Comparison of ENCODE assay signal across 8 cellular contexts in genomic region chr19:15379996-15380647, GRCh38. TPM values are rescaled to one million over a fixed set of nuclear protein-coding genes. Genes with fewer than 3 reads are reported as not detected.
DNase-seq lines count a peak whose midpoint lies in the region; ATAC-seq and TF ChIP-seq lines count a peak whose summit lies in the region.

No MANE protein-coding gene starts in this region.

- H3K27me3 ChIP-seq in lower lobe of right lung (ENCODE audit: low read depth) (no peaks in the 10 kb centered on the region), tibial nerve (no peaks in the 10 kb centered on the region)

- DNase-seq in EH (ENCODE audit: low read depth) (peak; percentile 57), lower lobe of right lung (no peak), tibial nerve (ENCODE audit: low spot score in 2 of 2) (no peak), GM03348 (ENCODE audit: low spot score) (no peak)

- TF ChIP-seq EP300 in tibial nerve (IDR thresholded peaks at IDR 0.05): no peak

- ATAC-seq in GM19452 (IDR thresholded peaks at IDR 0.05; ENCODE audit: unreplicated experiment) (peak; percentile 18), HG03460 (IDR thresholded peaks at IDR 0.05; ENCODE audit: unreplicated experiment) (peak; percentile 21), lower lobe of right lung (peak; percentile 25 to 40)

- H3K36me3 ChIP-seq in lower lobe of right lung (no peaks in the 10 kb centered on the region), tibial nerve (no peaks in the 10 kb centered on the region)

- WGBS in tibial nerve, 2 donors: 2 to 4% methylated on average over 12 to 23 of the region's 56 CpGs

- TF ChIP-seq CTCF in lower lobe of right lung (IDR thresholded peaks at IDR 0.05): no peak
- TF ChIP-seq CTCF in tibial nerve (IDR thresholded peaks at IDR 0.05): no peak

- intact Hi-C loops in lower lobe of right lung (cut with DNase I): no loop called here

- H3K4me1 ChIP-seq in lower lobe of right lung: peaks cover 30% of the 10 kb centered on the region
- H3K4me1 ChIP-seq in tibial nerve: peaks cover 0 to 42% (median 29%) of the 10 kb centered on the region in 4 donors

- TF ChIP-seq POLR2A in tibial nerve (IDR thresholded peaks at IDR 0.05): no peak

- peak overlapping the region; percentile 91 for H3K4me3 ChIP-seq in lower lobe of right lung
- H3K4me3 ChIP-seq in tibial nerve: peak overlapping the region; percentile 53 to 96 (median 84)

- no peaks in the 10 kb centered on the region for H3K9me3 ChIP-seq in lower lobe of right lung
- H3K9me3 ChIP-seq in tibial nerve: no peaks in the 10 kb centered on the region

- peak overlapping the region; percentile 63 for H3K27ac ChIP-seq in cingulate gyrus (ENCODE audit: low read depth, low read length)
- H3K27ac ChIP-seq in lower lobe of right lung: peak overlapping the region; percentile 99
- H3K27ac ChIP-seq in tibial nerve: peak overlapping the region; percentile 86 to 98 (median 97)

TF ChIP-seq in PFSK-1, 5 proteins besides CTCF, POLR2A, EP300 and RAD21:
- TF ChIP-seq SIN3A (IDR thresholded peaks at IDR 0.05; ENCODE audit: borderline replicate concordance, insufficient read depth, low read length) (peak; percentile 50; the same call in 1 of the 2 replicates), TAF1 (IDR thresholded peaks at IDR 0.05; ENCODE audit: borderline replicate concordance, insufficient read depth, low read length) (no peak), REST (IDR thresholded peaks at IDR 0.05; ENCODE audit: insufficient read depth in 1 of 2, low read depth in 2 of 2, low read length in 2 of 2) (no peak), FOXP2 (optimal IDR thresholded peaks at IDR 0.05; ENCODE audit: borderline replicate concordance, extremely low read depth, extremely low read length, insufficient read depth) (no peak)

RNA-seq across cellular contexts. Expression of gene AKAP8, which starts 0.5 kb away (rescaled TPM):
- polyA plus RNA-seq in PFSK-1 (2012; ENCODE audit: insufficient read length, low read depth): 53.6 TPM
- total RNA-seq in lower lobe of right lung (37.2 TPM), tibial nerve (10 to 100 TPM; 26.4 to 58.5 (median 55.9) TPM)

RNA-seq across cellular contexts. Expression of gene AKAP8L, which starts 38.7 kb away (rescaled TPM):
- 110 TPM for polyA plus RNA-seq in PFSK-1 (2012; ENCODE audit: insufficient read length, low read depth)
- total RNA-seq in lower lobe of right lung (94.2 TPM), tibial nerve (100 to 1,000 TPM; 170 to 248 (median 183) TPM)

RNA-seq across cellular contexts. Expression of gene BRD4, which starts 47.8 kb away (rescaled TPM):
- polyA plus RNA-seq in PFSK-1 (2012; ENCODE audit: insufficient read length, low read depth): 89.5 TPM
- total RNA-seq in lower lobe of right lung: 104 TPM
- total RNA-seq in tibial nerve: 10 to 100 TPM; 34.7 to 69.6 (median 36.0) TPM
